ENCODE assay signal across 8 cellular contexts in genomic region chr1:184051138-184051484, GRCh38. TPM values are rescaled to one million over a fixed set of nuclear protein-coding genes. Genes with fewer than 3 reads are reported as not detected.
DNase-seq lines count a peak whose midpoint lies in the region; TF ChIP-seq lines count a peak whose summit lies in the region.

No MANE protein-coding gene starts in this region.

- peaks cover 27% of the 10 kb centered on the region for H3K27me3 Mint-ChIP-seq in activated CD4-positive, alpha-beta T cell treated with anti-CD3 and anti-CD28 coated beads, Interleukin-2, amount 10 ng/mL, durations not matched to agents 24 days and 14 days

- H3K27ac ChIP-seq in WERI-Rb-1, result peak overlapping the region; percentile 92
- H3K27ac ChIP-seq in left ventricle myocardium inferior (replicated peaks), result peak overlapping the region; percentile 94

- H3K4me2 ChIP-seq in skeletal muscle satellite cell (ENCODE audit: low read length), result peak overlapping the region; percentile 89

- H3K9ac ChIP-seq in skeletal muscle satellite cell (ENCODE audit: low read depth, low read length), result peak overlapping the region; percentile 97

- H3K9me3 ChIP-seq in WERI-Rb-1 (ENCODE audit: severe bottlenecking), result no peaks in the 10 kb centered on the region
- no peaks in the 10 kb centered on the region for H3K9me3 ChIP-seq in left ventricle myocardium inferior (replicated peaks)
- H3K9me3 ChIP-seq in skeletal muscle satellite cell (replicated peaks; ENCODE audit: low read length), result no peaks in the 10 kb centered on the region

- no peaks in the 10 kb centered on the region for H3K27me3 ChIP-seq in WERI-Rb-1 (ENCODE audit: insufficient read depth, low read depth, severe bottlenecking)
- no peaks in the 10 kb centered on the region for H3K27me3 ChIP-seq in left ventricle myocardium inferior (ENCODE audit: low read depth)
- no peaks in the 10 kb centered on the region for H3K27me3 ChIP-seq in skeletal muscle satellite cell (ENCODE audit: control insufficient read depth, insufficient read depth, low read length)

- peaks cover 15% of the 10 kb centered on the region for H3K36me3 Mint-ChIP-seq in activated CD4-positive, alpha-beta T cell treated with anti-CD3 and anti-CD28 coated beads, Interleukin-2, amount 10 ng/mL, durations not matched to agents 24 days and 14 days (ENCODE audit: low read depth)

- H3K4me1 Mint-ChIP-seq in activated CD4-positive, alpha-beta T cell treated with anti-CD3 and anti-CD28 coated beads, Interleukin-2, amount 10 ng/mL, durations not matched to agents 24 days and 14 days, result peaks cover 29% of the 10 kb centered on the region

- peak overlapping the region; percentile 96 for H3K4me3 Mint-ChIP-seq in activated CD4-positive, alpha-beta T cell treated with anti-CD3 and anti-CD28 coated beads, Interleukin-2, amount 10 ng/mL, durations not matched to agents 24 days and 14 days

- TF ChIP-seq CTCF in WERI-Rb-1 (IDR thresholded peaks at IDR 0.05; ENCODE audit: low read depth, low read length) (no peak), left ventricle myocardium inferior (IDR thresholded peaks at IDR 0.05; ENCODE audit: borderline replicate concordance) (no peak)

- H3K4me1 ChIP-seq in left ventricle myocardium inferior (peaks cover 35% of the 10 kb centered on the region), skeletal muscle satellite cell (ENCODE audit: control insufficient read depth, insufficient read depth, low read length) (peaks cover 17% of the 10 kb centered on the region)

- intact Hi-C loops in activated CD4-positive, alpha-beta T cell treated with anti-CD3 and anti-CD28 coated beads, Interleukin-2, amount 10 ng/mL, durations not matched to agents 24 days and 14 days (cut with micrococcal nuclease), result loop anchor here (1.0 to 5.0 kb wide), 6 partner anchors 14 to 580 kb away; partner anchors contain the start of genes APOBEC4, C1orf21 and COLGALT2
- intact Hi-C loops in left ventricle myocardium inferior (cut with micrococcal nuclease), result no loop called here

- H3K36me3 ChIP-seq in WERI-Rb-1 (no peaks in the 10 kb centered on the region), left ventricle myocardium inferior (peaks cover 16% of the 10 kb centered on the region), skeletal muscle satellite cell (ENCODE audit: insufficient read depth, low read length) (peaks cover 5% of the 10 kb centered on the region)

- no peak for DNase-seq in activated CD4-positive, alpha-beta T cell treated with anti-CD3 and anti-CD28 coated beads, Interleukin-2, amount 10 ng/mL, durations not matched to agents 24 days and 14 days
- no peak for DNase-seq in activated CD4-positive, alpha-beta T cell treated with anti-CD3 and anti-CD28 coated beads for 4 hours
- DNase-seq in WERI-Rb-1, result no peak
- no peak for DNase-seq in left ventricle myocardium inferior
- DNase-seq in NCI-H345 (lab: John Stamatoyannopoulos, UW), result no peak
- DNase-seq in stimulated activated naive CD4-positive, alpha-beta T cell treated with Interleukin-2 at 50 U/mL for 16 hours (lab: John Stamatoyannopoulos, UW), result no peak
- no peak for DNase-seq in ecto neural progenitor cell (ENCODE audit: low spot score)

- H3K27ac Mint-ChIP-seq in activated CD4-positive, alpha-beta T cell treated with anti-CD3 and anti-CD28 coated beads, Interleukin-2, amount 10 ng/mL, durations not matched to agents 24 days and 14 days, result peak overlapping the region; percentile 92

- peak overlapping the region; percentile 61 for H3K4me3 ChIP-seq in WERI-Rb-1 (ENCODE audit: low read depth, low read length)
- peak overlapping the region; percentile 91 for H3K4me3 ChIP-seq in left ventricle myocardium inferior
- peak overlapping the region; percentile 99 for H3K4me3 ChIP-seq in skeletal muscle satellite cell (ENCODE audit: low read length)

- H3K9me3 Mint-ChIP-seq in activated CD4-positive, alpha-beta T cell treated with anti-CD3 and anti-CD28 coated beads, Interleukin-2, amount 10 ng/mL, durations not matched to agents 24 days and 14 days, result peaks cover 6% of the 10 kb centered on the region

RNA-seq across cellular contexts. Expression of gene TSEN15, which starts 0.4 kb away (rescaled TPM):
- total RNA-seq in activated CD4-positive, alpha-beta T cell treated with anti-CD3 and anti-CD28 coated beads, Interleukin-2, amount 10 ng/mL, durations not matched to agents 24 days and 14 days, result 44.9 and 48.3 TPM in 2 replicates
- total RNA-seq in left ventricle myocardium inferior, result 29.4 TPM
- 39.0 and 45.2 TPM in 2 replicates for total RNA-seq in skeletal muscle satellite cell (2012; rRNA removed)

RNA-seq across cellular contexts. Expression of gene COLGALT2, which starts 13.6 kb away (rescaled TPM):
- 1.3 and 1.7 TPM in 2 replicates for total RNA-seq in activated CD4-positive, alpha-beta T cell treated with anti-CD3 and anti-CD28 coated beads, Interleukin-2, amount 10 ng/mL, durations not matched to agents 24 days and 14 days
- 4.3 TPM for total RNA-seq in left ventricle myocardium inferior
- total RNA-seq in skeletal muscle satellite cell (2012; rRNA removed), result 0.66 and 0.76 TPM in 2 replicates
